In genomic region chr16:17072104-17072503, GRCh38 we compare ENCODE assay signal across 17 cellular contexts.
DNase-seq lines count a peak whose midpoint lies in the region; ATAC-seq and TF ChIP-seq lines count a peak whose summit lies in the region.
"Had no signal": no experiment of that assay in that cellular context is flagged by ENCODE, and none has a peak within 500 bp of the region (broad histone marks: within the 10 kb centered on the region; RNA-seq: fewer than 3 reads in every experiment).

No MANE protein-coding gene starts in this region.

- intact Hi-C loops in activated B cell treated with CpG ODN at 0.5 μM for 24 hours (cut with micrococcal nuclease): loop anchor here (5.0 kb wide), 3 partner anchors 230 to 400 kb away; partner anchors contain the start of gene XYLT1
- intact Hi-C loops in right lobe of liver (cut with DNase I): no loop called here

- H3K27me3 Mint-ChIP-seq in CD8-positive, alpha-beta memory T cell: peaks cover 0 to 1% of the 10 kb centered on the region in 2 donors
- H3K27me3 Mint-ChIP-seq in activated B cell treated with CpG ODN at 0.5 μM for 24 hours (no peaks in the 10 kb centered on the region), naive B cell (no peaks in the 10 kb centered on the region)
- H3K27me3 Mint-ChIP-seq: progenitor cell of endocrine pancreas had no signal

- TF ChIP-seq POLR2A in right lobe of liver (IDR thresholded peaks at IDR 0.05): no peak

- no peak overlapping the region for H3K4me3 ChIP-seq in CD8-positive, alpha-beta memory T cell (ENCODE audit: low read length)
- H3K4me3 ChIP-seq in right lobe of liver: no peak overlapping the region
- H3K4me3 ChIP-seq: BLaER1, left lung had no signal

- no peaks in the 10 kb centered on the region for H3K9me3 Mint-ChIP-seq in CD8-positive, alpha-beta memory T cell
- no peaks in the 10 kb centered on the region for H3K9me3 Mint-ChIP-seq in activated B cell treated with CpG ODN at 0.5 μM for 24 hours
- H3K9me3 Mint-ChIP-seq in naive B cell: peaks cover 0 to 3% (median 0%) of the 10 kb centered on the region in 7 donors

- POLR2A ChIA-PET in CD8-positive, alpha-beta memory T cell (lab: Charles Lee): no interaction called here
- POLR2A ChIA-PET in activated B cell treated with CpG ODN at 0.5 μM for 24 hours (lab: Charles Lee): interaction anchor here (2.7 kb wide), 1 partner anchor 45 kb away, joined by 15 read pairs; no protein-coding TSS in a partner anchor

- H3K27ac ChIP-seq in CD8-positive, alpha-beta memory T cell (ENCODE audit: low read depth, low read length): no peak overlapping the region
- H3K27ac ChIP-seq in right lobe of liver: no peak overlapping the region
- H3K27ac ChIP-seq: BLaER1, left lung, VCaP had no signal

- ATAC-seq in activated B cell treated with CpG ODN at 0.5 μM for 24 hours (ENCODE audit: low read depth): no peak
- no peak for ATAC-seq in naive B cell (ENCODE audit: low read depth in 2 of 2)
- no peak for ATAC-seq in right lobe of liver
- no peak for ATAC-seq in HG03457 (IDR thresholded peaks at IDR 0.05; ENCODE audit: unreplicated experiment)
- no peak for ATAC-seq in GM21423 (IDR thresholded peaks at IDR 0.05; ENCODE audit: unreplicated experiment)
- ATAC-seq: left lung, Panc1 had no signal

- peaks cover 13 to 29% (median 22%) of the 10 kb centered on the region in 3 donors for H3K4me1 Mint-ChIP-seq in CD8-positive, alpha-beta memory T cell
- H3K4me1 Mint-ChIP-seq in activated B cell treated with CpG ODN at 0.5 μM for 24 hours: peaks cover 55% of the 10 kb centered on the region
- H3K4me1 Mint-ChIP-seq in naive B cell: peaks cover 33 to 54% (median 33%) of the 10 kb centered on the region in 3 donors

- no peaks in the 10 kb centered on the region for H3K36me3 Mint-ChIP-seq in CD8-positive, alpha-beta memory T cell
- no peaks in the 10 kb centered on the region for H3K36me3 Mint-ChIP-seq in activated B cell treated with CpG ODN at 0.5 μM for 24 hours (ENCODE audit: low read depth)
- H3K36me3 Mint-ChIP-seq in naive B cell: no peaks in the 10 kb centered on the region

- WGBS in right lobe of liver (ENCODE audit: insufficient coverage, low coverage, low lambda C conversion rate, missing lambda C conversion rate): 58% methylated on average over 2 of the region's 2 CpGs

- CTCF ChIA-PET in CD8-positive, alpha-beta memory T cell (lab: Charles Lee): no interaction called here
- CTCF ChIA-PET in activated B cell treated with CpG ODN at 0.5 μM for 24 hours (lab: Charles Lee): no interaction called here

- TF ChIP-seq CTCF in activated B cell treated with CpG ODN at 0.5 μM for 24 hours (IDR thresholded peaks at IDR 0.05) (no peak), right lobe of liver (IDR thresholded peaks at IDR 0.05) (no peak)

- peaks cover 9% of the 10 kb centered on the region for H3K4me1 ChIP-seq in CD8-positive, alpha-beta memory T cell (ENCODE audit: insufficient read depth, low read length)
- H3K4me1 ChIP-seq in right lobe of liver: no peaks in the 10 kb centered on the region

- no peaks in the 10 kb centered on the region for H3K36me3 ChIP-seq in CD8-positive, alpha-beta memory T cell (ENCODE audit: insufficient read depth, low read length)
- no peaks in the 10 kb centered on the region for H3K36me3 ChIP-seq in right lobe of liver
- H3K36me3 ChIP-seq: BLaER1, left lung had no signal

- peak overlapping the region in 5 of 8 donors; percentile 17 to 78 (median 42) for H3K27ac Mint-ChIP-seq in CD8-positive, alpha-beta memory T cell
- H3K27ac Mint-ChIP-seq in activated B cell treated with CpG ODN at 0.5 μM for 24 hours: peak overlapping the region; percentile 61
- H3K27ac Mint-ChIP-seq in naive B cell: peak overlapping the region; percentile 4 to 95 (median 60)
- H3K27ac Mint-ChIP-seq: progenitor cell of endocrine pancreas had no signal

- no peaks in the 10 kb centered on the region for H3K27me3 ChIP-seq in CD8-positive, alpha-beta memory T cell (ENCODE audit: insufficient read depth, low read length, poor library complexity, severe bottlenecking)
- H3K27me3 ChIP-seq in right lobe of liver: peaks cover 0 to 2% of the 10 kb centered on the region in 2 donors
- H3K27me3 ChIP-seq: BLaER1 had no signal

- DNase-seq in Ammon's horn (ENCODE audit: low spot score) (peak; percentile 9), activated B cell treated with CpG ODN at 0.5 μM for 24 hours (no peak), naive B cell (no peak), right lobe of liver (no peak)
- DNase-seq in CD8-positive, alpha-beta memory T cell: no peak
- DNase-seq: central memory CD4-positive, alpha-beta T cell; foreskin melanocyte; left lung; NCI-H1694 treated with DMSO at 0.1 percent for 48 hours; NCI-H524; stimulated activated CD4-positive, alpha-beta T cell treated with anti-CD3 and anti-CD28 coated beads, Interleukin-12 subunit alpha, Interleukin-12 subunit beta, amount 100 ng/mL, for 4 hours had no signal

- no peaks in the 10 kb centered on the region for H3K9me3 ChIP-seq in CD8-positive, alpha-beta memory T cell (ENCODE audit: low read length)
- no peaks in the 10 kb centered on the region for H3K9me3 ChIP-seq in right lobe of liver
- H3K9me3 ChIP-seq: BLaER1, left lung had no signal

- H3K4me3 Mint-ChIP-seq in CD8-positive, alpha-beta memory T cell: peak overlapping the region in 6 of 7 donors; percentile 3 to 53 (median 20)
- H3K4me3 Mint-ChIP-seq in activated B cell treated with CpG ODN at 0.5 μM for 24 hours (peak overlapping the region; percentile 48), naive B cell (peak overlapping the region in 3 of 8 donors; percentile 53 to 59 (median 57))
